24 cellular contexts compared by ENCODE assay signal in genomic region chr16:60110531-60110930, GRCh38.
"Had no signal": no experiment of that assay in that cellular context is flagged by ENCODE, and none has a peak within 500 bp of the region (broad histone marks: within the 10 kb centered on the region; RNA-seq: fewer than 3 reads in every experiment).

No MANE protein-coding gene starts in this region.

- H3K9me3 ChIP-seq: ovary, right lobe of liver, tibial nerve, vagina had no signal

- H3K4me3 ChIP-seq: left ventricle myocardium inferior, lung, mucosa of descending colon, ovary, right atrium auricular region, right lobe of liver, smooth muscle cell, tibial nerve, vagina had no signal

- H3K27me3 Mint-ChIP-seq: memory B cell; naive thymus-derived CD4-positive, alpha-beta T cell; natural killer cell treated with Interleukin-12 subunit alpha and Interleukin-12 subunit beta and Interleukin-15 and Interleukin-18, amount 100 ng/mL, for 72 hours; progenitor cell of endocrine pancreas; stimulated activated memory B cell treated with anti-CD40 and anti-IgM and Interleukin-4, amounts not matched to agents 10 μg/mL and 1 μg/mL and 100 μg/mL, for 72 hours; stimulated activated naive CD8-positive, alpha-beta T cell treated with anti-CD3 and anti-CD28 coated beads, Interleukin-15, amount 100 ng/mL, for 72 hours; type B pancreatic cell had no signal

- H3K4me3 Mint-ChIP-seq: memory B cell; naive thymus-derived CD4-positive, alpha-beta T cell; natural killer cell treated with Interleukin-12 subunit alpha and Interleukin-12 subunit beta and Interleukin-15 and Interleukin-18, amount 100 ng/mL, for 72 hours; stimulated activated memory B cell treated with anti-CD40 and anti-IgM and Interleukin-4, amounts not matched to agents 10 μg/mL and 1 μg/mL and 100 μg/mL, for 72 hours; stimulated activated naive CD8-positive, alpha-beta T cell treated with anti-CD3 and anti-CD28 coated beads, Interleukin-15, amount 100 ng/mL, for 72 hours; type B pancreatic cell had no signal

- H3K4me1 Mint-ChIP-seq: memory B cell; stimulated activated memory B cell treated with anti-CD40 and anti-IgM and Interleukin-4, amounts not matched to agents 10 μg/mL and 1 μg/mL and 100 μg/mL, for 72 hours; stimulated activated naive CD8-positive, alpha-beta T cell treated with anti-CD3 and anti-CD28 coated beads, Interleukin-15, amount 100 ng/mL, for 72 hours had no signal

- H3K27ac ChIP-seq: left ventricle myocardium inferior, ovary, right atrium auricular region, right lobe of liver, tibial nerve, vagina had no signal

- H3K36me3 Mint-ChIP-seq: memory B cell; naive thymus-derived CD4-positive, alpha-beta T cell; natural killer cell treated with Interleukin-12 subunit alpha and Interleukin-12 subunit beta and Interleukin-15 and Interleukin-18, amount 100 ng/mL, for 72 hours; stimulated activated memory B cell treated with anti-CD40 and anti-IgM and Interleukin-4, amounts not matched to agents 10 μg/mL and 1 μg/mL and 100 μg/mL, for 72 hours; type B pancreatic cell had no signal

- H3K27ac Mint-ChIP-seq: memory B cell; naive thymus-derived CD4-positive, alpha-beta T cell; natural killer cell treated with Interleukin-12 subunit alpha and Interleukin-12 subunit beta and Interleukin-15 and Interleukin-18, amount 100 ng/mL, for 72 hours; progenitor cell of endocrine pancreas; stimulated activated memory B cell treated with anti-CD40 and anti-IgM and Interleukin-4, amounts not matched to agents 10 μg/mL and 1 μg/mL and 100 μg/mL, for 72 hours; stimulated activated naive CD8-positive, alpha-beta T cell treated with anti-CD3 and anti-CD28 coated beads, Interleukin-15, amount 100 ng/mL, for 72 hours; type B pancreatic cell had no signal

- H3K4me1 ChIP-seq: left ventricle myocardium inferior, right atrium auricular region, right lobe of liver, tibial nerve, vagina had no signal

- DNase-seq: islet precursor cell; left ventricle myocardium inferior; midbrain; mucosa of descending colon; naive thymus-derived CD4-positive, alpha-beta T cell; ovary; right lobe of liver; stimulated activated CD4-positive, alpha-beta T cell treated with anti-CD3 and anti-CD28 coated beads, Interleukin-1b, Interleukin-23, amount 100 ng/mL, for 48 hours; stimulated activated CD4-positive, alpha-beta T cell treated with anti-CD3 and anti-CD28 coated beads, Interleukin-2, amount 100 ng/mL, for 48 hours; stimulated activated CD4-positive, alpha-beta T cell treated with anti-CD3 and anti-CD28 coated beads, Interleukin-4, amount 100 ng/mL, for 4 hours; stimulated activated CD8-positive, alpha-beta memory T cell treated with anti-CD3 and anti-CD28 coated beads, Interleukin-4, amount 100 ng/mL, for 48 hours; stimulated activated naive CD4-positive, alpha-beta T cell treated with Interleukin-2 at 50 U/mL for 16 hours; stimulated activated naive CD8-positive, alpha-beta T cell treated with anti-CD3 and anti-CD28 coated beads, Interleukin-15, amount 100 ng/mL, for 72 hours; substantia nigra had no signal

- H3K36me3 ChIP-seq: left ventricle myocardium inferior, ovary, right atrium auricular region, right lobe of liver, tibial nerve, vagina had no signal

- H3K4me2 ChIP-seq: smooth muscle cell had no signal

- ATAC-seq: mucosa of descending colon; naive thymus-derived CD4-positive, alpha-beta T cell; natural killer cell treated with Interleukin-12 subunit alpha and Interleukin-12 subunit beta and Interleukin-15 and Interleukin-18, amount 100 ng/mL, for 72 hours; right lobe of liver; stimulated activated memory B cell treated with anti-CD40 and anti-IgM and Interleukin-4, amounts not matched to agents 10 μg/mL and 1 μg/mL and 100 μg/mL, for 72 hours; stimulated activated naive CD8-positive, alpha-beta T cell treated with anti-CD3 and anti-CD28 coated beads, Interleukin-15, amount 100 ng/mL, for 72 hours had no signal

- H3K27me3 ChIP-seq: ovary, right atrium auricular region, right lobe of liver, tibial nerve, vagina had no signal

- H3K9me3 Mint-ChIP-seq: type B pancreatic cell had no signal
